ENCODE assay signal across 18 cellular contexts in the genomic region with DNA sequence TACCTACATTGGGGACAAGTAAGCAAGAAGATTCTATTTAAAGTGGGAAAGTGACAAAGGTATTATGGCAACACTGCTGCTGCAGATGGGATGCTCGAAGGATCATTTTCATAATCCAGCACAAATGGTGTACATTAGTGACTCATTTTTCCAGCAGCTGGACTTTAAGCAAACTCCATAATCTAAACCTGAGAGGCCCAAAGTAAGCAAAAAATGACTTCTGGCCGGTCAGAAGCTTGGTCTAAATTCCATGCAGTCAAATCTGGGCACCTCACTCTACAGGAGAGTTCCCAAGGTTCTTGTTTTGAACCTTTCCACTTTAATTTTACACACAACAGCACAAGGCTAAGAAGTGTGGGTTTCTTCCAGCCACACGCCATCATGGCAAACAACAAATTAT.
"Had no signal": no experiment of that assay in that cellular context is flagged by ENCODE, and none has a peak within 500 bp of the region (broad histone marks: within the 10 kb centered on the region; RNA-seq: fewer than 3 reads in every experiment).

No MANE protein-coding gene starts in this region.

- DNase-seq: activated CD4-positive, alpha-beta T cell treated with anti-CD3 and anti-CD28 coated beads for 4 hours; activated CD8-positive, alpha-beta T cell treated with anti-CD3 and anti-CD28 coated beads for 36 hours; activated effector memory CD4-positive, alpha-beta T cell treated with Interleukin-2 at 50 U/mL for 16 hours; activated naive CD4-positive, alpha-beta T cell treated with anti-CD3 and anti-CD28 coated beads, Interleukin-2, amount 50 U/mL, for 16 hours; activated T-cell treated with anti-CD3 and anti-CD28 coated beads, Interleukin-2, amount 50 U/mL, for 4 hours; hippocampal formation; left ventricle myocardium inferior; mucosa of descending colon; naive thymus-derived CD8-positive, alpha-beta T cell; posterior cingulate gyrus; retina; stimulated activated CD4-positive, alpha-beta T cell treated with anti-CD3 and anti-CD28 coated beads, Interleukin-15, amount 100 ng/mL, for 24 hours; stimulated activated CD4-positive, alpha-beta T cell treated with anti-CD3 and anti-CD28 coated beads, Interleukin-4, amount 100 ng/mL, for 1 hour; stimulated activated naive B cell treated with anti-CD40 and anti-IgM and Interleukin-4, amounts not matched to agents 10 μg/mL and 1 μg/mL and 100 μg/mL, for 72 hours; T-helper 2 cell; thyroid gland had no signal

- H3K4me3 ChIP-seq: left ventricle myocardium inferior, mucosa of descending colon, thyroid gland had no signal

- H3K27ac ChIP-seq: left ventricle myocardium inferior, thyroid gland had no signal

- H3K4me1 ChIP-seq: left ventricle myocardium inferior had no signal

- ATAC-seq: activated CD8-positive, alpha-beta T cell treated with anti-CD3 and anti-CD28 coated beads for 36 hours; activated T-cell treated with anti-CD3 and anti-CD28 coated beads, Interleukin-2, amount 50 U/mL, for 4 hours; esophagus mucosa; mucosa of descending colon; naive thymus-derived CD8-positive, alpha-beta T cell; stimulated activated naive B cell treated with anti-CD40 and anti-IgM and Interleukin-4, amounts not matched to agents 10 μg/mL and 1 μg/mL and 100 μg/mL, for 72 hours; WTC11 had no signal

- H3K36me3 ChIP-seq: left ventricle myocardium inferior, thyroid gland had no signal

- H3K27me3 ChIP-seq: thyroid gland had no signal

- H3K9me3 ChIP-seq: left ventricle myocardium inferior, mucosa of descending colon, thyroid gland had no signal
